In genomic region chr16:47565454-47565853, GRCh38 we compare ENCODE assay signal across 9 cellular contexts.
DNase-seq lines count a peak whose midpoint lies in the region; ATAC-seq, FAIRE-seq and TF ChIP-seq lines count a peak whose summit lies in the region.
"Had no signal": no experiment of that assay in that cellular context is flagged by ENCODE, and none has a peak within 500 bp of the region (broad histone marks: within the 10 kb centered on the region; RNA-seq: fewer than 3 reads in every experiment).

No MANE protein-coding gene starts in this region.

- TF ChIP-seq CTCF in A549 (IDR thresholded peaks at IDR 0.05): no peak

- POLR2A ChIA-PET in A549 (lab: Yijun Ruan, JAX): no interaction called here

- no peak for TF ChIP-seq EP300 in A549 (IDR thresholded peaks at IDR 0.05)

- TF ChIP-seq RAD21 in A549 (conservative IDR thresholded peaks at IDR 0.05 in 1 of 2, IDR thresholded peaks at IDR 0.05 in 1 of 2): no peak

- H3K4me1 Mint-ChIP-seq in activated T-helper 2 cell treated with anti-CD3 and anti-CD28 coated beads, Interferon-gamma antibody, Interleukin-2, Interleukin-4, amounts not matched to agents 10 μg/mL and 5 μg/mL and 100 μg/mL, durations not matched to agents 14 hours and 24 hours and 36 hours (ENCODE audit: low read depth): peaks cover 29% of the 10 kb centered on the region
- H3K4me1 Mint-ChIP-seq in stimulated activated naive B cell treated with anti-CD40 and anti-IgM and Interleukin-4, amounts not matched to agents 10 μg/mL and 1 μg/mL and 100 μg/mL, for 72 hours: peaks cover 36 to 60% of the 10 kb centered on the region in 2 donors

- peak overlapping the region; percentile 25; the same call in 2 of the 3 replicates for H3K4me2 ChIP-seq in A549

- no peaks in the 10 kb centered on the region for H3K9me3 ChIP-seq in A549

- H3K36me3 Mint-ChIP-seq in activated T-helper 2 cell treated with anti-CD3 and anti-CD28 coated beads, Interferon-gamma antibody, Interleukin-2, Interleukin-4, amounts not matched to agents 10 μg/mL and 5 μg/mL and 100 μg/mL, durations not matched to agents 14 hours and 24 hours and 36 hours (ENCODE audit: low read depth): peaks cover 28% of the 10 kb centered on the region
- peaks cover 56 to 71% of the 10 kb centered on the region in 2 donors for H3K36me3 Mint-ChIP-seq in stimulated activated naive B cell treated with anti-CD40 and anti-IgM and Interleukin-4, amounts not matched to agents 10 μg/mL and 1 μg/mL and 100 μg/mL, for 72 hours

- 0 out of 3 replicates have a peak, but pooled peaks cover 7% of the 10 kb centered on the region for H3K4me1 ChIP-seq in A549

- H3K9me3 Mint-ChIP-seq in activated T-helper 2 cell treated with anti-CD3 and anti-CD28 coated beads, Interferon-gamma antibody, Interleukin-2, Interleukin-4, amounts not matched to agents 10 μg/mL and 5 μg/mL and 100 μg/mL, durations not matched to agents 14 hours and 24 hours and 36 hours: peaks cover 13% of the 10 kb centered on the region
- peaks cover 4 to 7% of the 10 kb centered on the region in 2 donors for H3K9me3 Mint-ChIP-seq in stimulated activated naive B cell treated with anti-CD40 and anti-IgM and Interleukin-4, amounts not matched to agents 10 μg/mL and 1 μg/mL and 100 μg/mL, for 72 hours

- TF ChIP-seq POLR2A in A549 (IDR thresholded peaks at IDR 0.05; ENCODE audit: low read length): no peak

- no peak overlapping the region for H3K4me3 ChIP-seq in A549

- peak in 1 of 2 experiments; percentile 10 for DNase-seq in A549 (ENCODE audit: low read depth in 1 of 2, low spot score in 1 of 2)
- DNase-seq in HS-5 (ENCODE audit: low read depth): peak; percentile 29
- DNase-seq in activated T-helper 2 cell treated with anti-CD3 and anti-CD28 coated beads, Interferon-gamma antibody, Interleukin-2, Interleukin-4, amounts not matched to agents 10 μg/mL and 5 μg/mL and 100 μg/mL, durations not matched to agents 14 hours and 24 hours and 36 hours (ENCODE audit: low spot score): no peak
- peak; percentile 74 for DNase-seq in left ventricle myocardium superior
- no peak for DNase-seq in NCI-H1417 treated with DMSO at 0.1 percent for 48 hours (lab: John Stamatoyannopoulos, UW)
- DNase-seq in stimulated activated naive B cell treated with anti-CD40 and anti-IgM and Interleukin-4, amounts not matched to agents 10 μg/mL and 1 μg/mL and 100 μg/mL, for 72 hours: no peak
- DNase-seq in activated CD8-positive, alpha-beta memory T cell treated with anti-CD3 and anti-CD28 coated beads, Interleukin-2, amount 50 U/mL, for 48 hours: no peak
- DNase-seq: DND-41 had no signal

- FAIRE-seq in A549 (lab: Jason Lieb, UNC): no peak

- H3K4me3 Mint-ChIP-seq in activated T-helper 2 cell treated with anti-CD3 and anti-CD28 coated beads, Interferon-gamma antibody, Interleukin-2, Interleukin-4, amounts not matched to agents 10 μg/mL and 5 μg/mL and 100 μg/mL, durations not matched to agents 14 hours and 24 hours and 36 hours (ENCODE audit: low read depth): no peak overlapping the region
- H3K4me3 Mint-ChIP-seq in stimulated activated naive B cell treated with anti-CD40 and anti-IgM and Interleukin-4, amounts not matched to agents 10 μg/mL and 1 μg/mL and 100 μg/mL, for 72 hours: no peak overlapping the region

- CTCF ChIA-PET in A549 (lab: Yijun Ruan, JAX): no interaction called here

- ATAC-seq in A549: no peak
- ATAC-seq in left ventricle myocardium superior: peak; percentile 92
- no peak for ATAC-seq in GM18517 (IDR thresholded peaks at IDR 0.05; ENCODE audit: unreplicated experiment)
- ATAC-seq in stimulated activated naive B cell treated with anti-CD40 and anti-IgM and Interleukin-4, amounts not matched to agents 10 μg/mL and 1 μg/mL and 100 μg/mL, for 72 hours (replicated peaks): no peak

- H3K27ac ChIP-seq in A549: peak overlapping the region in 1 of 2 experiments; percentile 43; a peak in 1 of 6 replicates

- H3K27me3 Mint-ChIP-seq in activated T-helper 2 cell treated with anti-CD3 and anti-CD28 coated beads, Interferon-gamma antibody, Interleukin-2, Interleukin-4, amounts not matched to agents 10 μg/mL and 5 μg/mL and 100 μg/mL, durations not matched to agents 14 hours and 24 hours and 36 hours (ENCODE audit: low read depth): no peaks in the 10 kb centered on the region
- H3K27me3 Mint-ChIP-seq in stimulated activated naive B cell treated with anti-CD40 and anti-IgM and Interleukin-4, amounts not matched to agents 10 μg/mL and 1 μg/mL and 100 μg/mL, for 72 hours: no peaks in the 10 kb centered on the region

- peak overlapping the region; percentile 30 for H3K27ac Mint-ChIP-seq in activated T-helper 2 cell treated with anti-CD3 and anti-CD28 coated beads, Interferon-gamma antibody, Interleukin-2, Interleukin-4, amounts not matched to agents 10 μg/mL and 5 μg/mL and 100 μg/mL, durations not matched to agents 14 hours and 24 hours and 36 hours
- no peak overlapping the region for H3K27ac Mint-ChIP-seq in stimulated activated naive B cell treated with anti-CD40 and anti-IgM and Interleukin-4, amounts not matched to agents 10 μg/mL and 1 μg/mL and 100 μg/mL, for 72 hours

- WGBS in A549 (ENCODE audit: missing lambda C conversion rate): 21% methylated on average over 6 of the region's 6 CpGs

- intact Hi-C loops in activated T-helper 2 cell treated with anti-CD3 and anti-CD28 coated beads, Interferon-gamma antibody, Interleukin-2, Interleukin-4, amounts not matched to agents 10 μg/mL and 5 μg/mL and 100 μg/mL, durations not matched to agents 14 hours and 24 hours and 36 hours (cut with micrococcal nuclease): no loop called here
- intact Hi-C loops in left ventricle myocardium superior (cut with micrococcal nuclease): no loop called here

TF ChIP-seq in A549, 52 proteins besides CTCF, POLR2A, EP300 and RAD21:
- TF ChIP-seq RCOR1 (IDR thresholded peaks at IDR 0.05; ENCODE audit: low read depth, low read length): no peak
- TF ChIP-seq PBX3 (IDR thresholded peaks at IDR 0.05): no peak
- TF ChIP-seq JUNB (IDR thresholded peaks at IDR 0.05): no peak
- TF ChIP-seq CHD2 (IDR thresholded peaks at IDR 0.05; ENCODE audit: low read length, partially characterized antibody): no peak

Comparison
In these comparisons a context has a peak if more than half of its experiments do, and no peak if none do; other contexts are left out.
1. DNase-seq: peak in HS-5 (single experiment) and left ventricle myocardium superior (single experiment); none in activated T-helper 2 cell treated with anti-CD3 and anti-CD28 coated beads, Interferon-gamma antibody, Interleukin-2, Interleukin-4, amounts not matched to agents 10 μg/mL and 5 μg/mL and 100 μg/mL, durations not matched to agents 14 hours and 24 hours and 36 hours (single experiment), NCI-H1417 treated with DMSO at 0.1 percent for 48 hours (single experiment), stimulated activated naive B cell treated with anti-CD40 and anti-IgM and Interleukin-4, amounts not matched to agents 10 μg/mL and 1 μg/mL and 100 μg/mL, for 72 hours (single experiment) and activated CD8-positive, alpha-beta memory T cell treated with anti-CD3 and anti-CD28 coated beads, Interleukin-2, amount 50 U/mL, for 48 hours (single experiment).